ENCODE assay signal across 9 cellular contexts in the genomic region with DNA sequence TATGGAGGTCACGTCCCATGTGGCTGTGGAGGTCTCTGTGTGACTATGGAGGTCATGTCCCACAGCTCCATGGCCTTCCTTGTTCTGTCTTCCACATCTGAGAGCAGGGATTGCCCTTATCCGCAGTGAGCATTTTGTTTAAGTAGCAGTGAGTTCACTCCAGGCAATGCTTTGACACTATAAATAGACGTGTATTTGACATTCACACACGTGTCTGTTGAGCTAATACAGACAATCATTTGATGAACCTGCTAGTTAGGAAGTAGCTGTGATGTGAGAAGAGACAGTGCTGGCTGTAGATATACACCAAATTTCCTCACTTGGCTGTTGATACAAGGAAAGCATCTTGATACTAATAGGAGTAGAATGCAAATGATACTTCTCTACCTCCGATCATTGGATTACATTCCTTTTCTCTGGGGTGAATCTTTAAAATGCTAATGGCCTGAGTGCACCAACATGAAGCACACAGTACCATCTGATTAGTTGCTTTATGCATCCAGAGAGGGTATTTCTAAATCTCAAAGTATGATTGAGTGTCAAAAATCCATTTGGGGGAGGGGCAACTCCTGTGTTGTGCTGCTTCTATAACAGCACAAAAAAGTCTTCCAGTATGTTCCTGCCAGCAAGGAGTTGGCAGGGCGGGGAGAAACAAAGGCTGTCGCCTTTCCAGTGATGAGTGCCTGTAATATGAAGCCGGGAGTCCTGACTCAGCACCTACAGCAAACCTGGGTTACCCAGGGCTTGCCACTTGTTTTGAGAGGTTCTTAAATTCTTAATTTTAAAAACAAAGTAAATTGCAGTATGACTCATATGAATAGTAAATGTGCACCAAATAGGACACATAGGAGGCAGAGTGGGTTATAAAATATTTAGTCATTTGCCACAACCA. TPM values are rescaled to one million over a fixed set of nuclear protein-coding genes. Genes with fewer than 3 reads are reported as not detected.
DNase-seq lines count a peak whose midpoint lies in the region; ATAC-seq, FAIRE-seq and TF ChIP-seq lines count a peak whose summit lies in the region.
"Had no signal": no experiment of that assay in that cellular context is flagged by ENCODE, and none has a peak within 500 bp of the region (broad histone marks: within the 10 kb centered on the region; RNA-seq: fewer than 3 reads in every experiment).

No MANE protein-coding gene starts in this region.

- intact Hi-C loops in activated T-helper 1 cell treated with anti-CD3 and anti-CD28 coated beads, Interleukin-12 subunit alpha, Interleukin-12 subunit beta, Interleukin-2, Interleukin-4 antibody, amounts not matched to agents 30 ng/mL and 10 ng/mL and 1 ng/mL, durations not matched to agents 14 hours and 24 hours and 36 hours (cut with micrococcal nuclease): no loop called here

- H3K56ac ChIP-seq in mesendoderm (ENCODE audit: low read length): peak overlapping the region; percentile 34

- H2AK5ac ChIP-seq in mesendoderm (ENCODE audit: low read length): no peak overlapping the region

- no peak overlapping the region for H3K23ac ChIP-seq in mesendoderm (ENCODE audit: low read length)

- no peak overlapping the region for H3K27ac Mint-ChIP-seq in activated T-helper 1 cell treated with anti-CD3 and anti-CD28 coated beads, Interleukin-12 subunit alpha, Interleukin-12 subunit beta, Interleukin-2, Interleukin-4 antibody, amounts not matched to agents 30 ng/mL and 10 ng/mL and 1 ng/mL, durations not matched to agents 14 hours and 24 hours and 36 hours

- no CpG with 5 or more reads among the region's 8 CpGs for WGBS in mesendoderm (ENCODE audit: extremely low coverage, insufficient coverage, low lambda C conversion rate)

- H3K27me3 ChIP-seq in mesendoderm (ENCODE audit: insufficient read depth, low read length, poor library complexity): no peaks in the 10 kb centered on the region

- no peak for TF ChIP-seq POLR2A in GM12891 (IDR thresholded peaks at IDR 0.05; ENCODE audit: low read depth, low read length)

- DNase-seq in GM12891 (ENCODE audit: insufficient read length, low spot score): no peak
- peak; percentile 55 for DNase-seq in NCI-H2107 (lab: John Stamatoyannopoulos, UW)
- peak; percentile 51 for DNase-seq in dermis blood vessel endothelial cell
- peak; percentile 83 for DNase-seq in mesendoderm
- no peak for DNase-seq in activated T-helper 1 cell treated with anti-CD3 and anti-CD28 coated beads, Interleukin-12 subunit alpha, Interleukin-12 subunit beta, Interleukin-2, Interleukin-4 antibody, amounts not matched to agents 30 ng/mL and 10 ng/mL and 1 ng/mL, durations not matched to agents 14 hours and 24 hours and 36 hours (ENCODE audit: low spot score)
- no peak for DNase-seq in GM20000 (ENCODE audit: low spot score)

- peaks cover 4% of the 10 kb centered on the region for H3K4me1 ChIP-seq in mesendoderm (ENCODE audit: control insufficient read depth, low read depth, low read length)

- no peak overlapping the region for H2BK15ac ChIP-seq in mesendoderm (replicated peaks; ENCODE audit: low read depth)

- no peak overlapping the region for H3K4me3 ChIP-seq in mesendoderm (ENCODE audit: low read length)

- peaks cover 28% of the 10 kb centered on the region for H3K4me1 Mint-ChIP-seq in activated T-helper 1 cell treated with anti-CD3 and anti-CD28 coated beads, Interleukin-12 subunit alpha, Interleukin-12 subunit beta, Interleukin-2, Interleukin-4 antibody, amounts not matched to agents 30 ng/mL and 10 ng/mL and 1 ng/mL, durations not matched to agents 14 hours and 24 hours and 36 hours (ENCODE audit: low read depth)

- H4K8ac ChIP-seq in mesendoderm (ENCODE audit: low read depth, low read length): no peak overlapping the region

- H3K79me2 ChIP-seq in mesendoderm (ENCODE audit: control insufficient read depth, insufficient read depth, low read length): peaks cover 91% of the 10 kb centered on the region

- no peaks in the 10 kb centered on the region for H3K9me3 Mint-ChIP-seq in activated T-helper 1 cell treated with anti-CD3 and anti-CD28 coated beads, Interleukin-12 subunit alpha, Interleukin-12 subunit beta, Interleukin-2, Interleukin-4 antibody, amounts not matched to agents 30 ng/mL and 10 ng/mL and 1 ng/mL, durations not matched to agents 14 hours and 24 hours and 36 hours

- no peak overlapping the region for H2BK5ac ChIP-seq in mesendoderm (ENCODE audit: low read length)

- TF ChIP-seq CTCF in GM20000 (IDR thresholded peaks at IDR 0.05; ENCODE audit: extremely low read depth, missing control alignments): no peak

- peaks cover 14% of the 10 kb centered on the region for H3K79me1 ChIP-seq in mesendoderm (ENCODE audit: low read length)

- H3K36me3 ChIP-seq in mesendoderm (ENCODE audit: control insufficient read depth, insufficient read depth, low read length): peaks cover 1% of the 10 kb centered on the region

- H3K4me3 Mint-ChIP-seq in activated T-helper 1 cell treated with anti-CD3 and anti-CD28 coated beads, Interleukin-12 subunit alpha, Interleukin-12 subunit beta, Interleukin-2, Interleukin-4 antibody, amounts not matched to agents 30 ng/mL and 10 ng/mL and 1 ng/mL, durations not matched to agents 14 hours and 24 hours and 36 hours: no peak overlapping the region

- FAIRE-seq in GM12891 (lab: Jason Lieb, UNC): peak; percentile 66

- no peak overlapping the region for H3K4me2 ChIP-seq in mesendoderm (ENCODE audit: low read length)

- H3K4ac ChIP-seq in mesendoderm (ENCODE audit: low read depth, low read length): no peak overlapping the region

- peak overlapping the region; percentile 3 for H3K9ac ChIP-seq in mesendoderm (ENCODE audit: low read length)

- H2BK120ac ChIP-seq in mesendoderm (ENCODE audit: low read depth, low read length): no peak overlapping the region

- no peak overlapping the region for H3K18ac ChIP-seq in mesendoderm (ENCODE audit: low read length)

- ATAC-seq in GM19452 (IDR thresholded peaks at IDR 0.05; ENCODE audit: unreplicated experiment): no peak
- ATAC-seq in HG03280 (IDR thresholded peaks at IDR 0.05; ENCODE audit: unreplicated experiment): no peak

- H3K27ac ChIP-seq in mesendoderm (ENCODE audit: low read depth, low read length): no peak overlapping the region

- H4K5ac ChIP-seq in mesendoderm (ENCODE audit: low read length): no peak overlapping the region

- H3K27me3 Mint-ChIP-seq in activated T-helper 1 cell treated with anti-CD3 and anti-CD28 coated beads, Interleukin-12 subunit alpha, Interleukin-12 subunit beta, Interleukin-2, Interleukin-4 antibody, amounts not matched to agents 30 ng/mL and 10 ng/mL and 1 ng/mL, durations not matched to agents 14 hours and 24 hours and 36 hours (ENCODE audit: insufficient read depth): no peaks in the 10 kb centered on the region

- peaks cover 18% of the 10 kb centered on the region for H3K36me3 Mint-ChIP-seq in activated T-helper 1 cell treated with anti-CD3 and anti-CD28 coated beads, Interleukin-12 subunit alpha, Interleukin-12 subunit beta, Interleukin-2, Interleukin-4 antibody, amounts not matched to agents 30 ng/mL and 10 ng/mL and 1 ng/mL, durations not matched to agents 14 hours and 24 hours and 36 hours (ENCODE audit: low read depth)

TF ChIP-seq in GM12891, 5 proteins besides CTCF, POLR2A, EP300 and RAD21:
- TF ChIP-seq PAX5 (IDR thresholded peaks at IDR 0.05; ENCODE audit: insufficient read depth, low read length, severe bottlenecking) (no peak), SPI1 (IDR thresholded peaks at IDR 0.05; ENCODE audit: low read depth, low read length) (no peak), POLR2AphosphoS5 (IDR thresholded peaks at IDR 0.05; ENCODE audit: low read depth, low read length) (no peak)

RNA-seq across cellular contexts. Expression of a gene that starts 7.0 kb away (rescaled TPM):
- polyA plus RNA-seq in GM12891 (2012; ENCODE audit: low read depth, missing spikeins): 30.9 TPM
- 148 and 193 TPM in 2 replicates for total RNA-seq in dermis blood vessel endothelial cell
- polyA plus RNA-seq in mesendoderm (2013, experiment 1 of 2): 72.3 TPM
- polyA plus RNA-seq in mesendoderm (2013, experiment 2 of 2): 73.1 TPM
- 86.5 and 89.9 TPM in 2 replicates for total RNA-seq in activated T-helper 1 cell treated with anti-CD3 and anti-CD28 coated beads, Interleukin-12 subunit alpha, Interleukin-12 subunit beta, Interleukin-2, Interleukin-4 antibody, amounts not matched to agents 30 ng/mL and 10 ng/mL and 1 ng/mL, durations not matched to agents 14 hours and 24 hours and 36 hours

RNA-seq across cellular contexts. Expression of a gene that starts 7.9 kb away (rescaled TPM):
- 33.9 TPM for polyA plus RNA-seq in GM12891 (2012; ENCODE audit: low read depth, missing spikeins)
- 64.5 and 74.5 TPM in 2 replicates for total RNA-seq in dermis blood vessel endothelial cell
- polyA plus RNA-seq in mesendoderm (2013, experiment 1 of 2): 54.1 TPM
- 53.2 TPM for polyA plus RNA-seq in mesendoderm (2013, experiment 2 of 2)
- 71.5 and 78.9 TPM in 2 replicates for total RNA-seq in activated T-helper 1 cell treated with anti-CD3 and anti-CD28 coated beads, Interleukin-12 subunit alpha, Interleukin-12 subunit beta, Interleukin-2, Interleukin-4 antibody, amounts not matched to agents 30 ng/mL and 10 ng/mL and 1 ng/mL, durations not matched to agents 14 hours and 24 hours and 36 hours

RNA-seq across cellular contexts. Expression of a gene that starts 58.0 kb away (rescaled TPM):
- 0.05 TPM for polyA plus RNA-seq in GM12891 (2012; ENCODE audit: low read depth, missing spikeins)
- total RNA-seq in dermis blood vessel endothelial cell: 0.17 TPM in 1 of 2 replicates, not detected in the other
- not detected for polyA plus RNA-seq in mesendoderm (2013, experiment 1 of 2)
- not detected for polyA plus RNA-seq in mesendoderm (2013, experiment 2 of 2)
- not detected in 2 replicates for total RNA-seq in activated T-helper 1 cell treated with anti-CD3 and anti-CD28 coated beads, Interleukin-12 subunit alpha, Interleukin-12 subunit beta, Interleukin-2, Interleukin-4 antibody, amounts not matched to agents 30 ng/mL and 10 ng/mL and 1 ng/mL, durations not matched to agents 14 hours and 24 hours and 36 hours
- total RNA-seq: glomerular endothelial cell had no signal

Comparison
In these comparisons a context has a peak if more than half of its experiments do, and no peak if none do; other contexts are left out.
1. DNase-seq: peak in NCI-H2107 (single experiment), dermis blood vessel endothelial cell (single experiment) and mesendoderm (single experiment); none in GM12891 (single experiment), activated T-helper 1 cell treated with anti-CD3 and anti-CD28 coated beads, Interleukin-12 subunit alpha, Interleukin-12 subunit beta, Interleukin-2, Interleukin-4 antibody, amounts not matched to agents 30 ng/mL and 10 ng/mL and 1 ng/mL, durations not matched to agents 14 hours and 24 hours and 36 hours (single experiment) and GM20000 (single experiment).